8 cellular contexts compared by ENCODE assay signal in the genomic region with DNA sequence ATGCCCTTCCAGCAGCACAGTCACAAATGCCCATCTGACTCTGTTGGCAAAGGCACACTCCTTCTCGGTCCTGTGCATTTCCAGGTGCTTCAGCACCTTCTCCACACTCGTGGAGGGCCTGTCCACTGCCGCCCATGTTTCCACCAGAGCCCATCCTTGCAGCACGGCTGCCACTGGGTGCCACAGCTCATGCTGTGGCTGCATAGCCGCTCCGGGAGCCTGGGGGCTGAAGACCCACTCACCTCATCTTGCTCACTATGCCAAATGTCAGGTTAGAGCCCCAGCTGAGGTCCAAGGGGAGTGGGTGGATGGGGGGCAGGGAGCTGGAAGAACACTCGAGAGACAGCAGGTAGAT. TPM values are rescaled to one million over a fixed set of nuclear protein-coding genes. Genes with fewer than 3 reads are reported as not detected.
DNase-seq lines count a peak whose midpoint lies in the region; ATAC-seq and TF ChIP-seq lines count a peak whose summit lies in the region.

No MANE protein-coding gene starts in this region.

- no peak for TF ChIP-seq CTCF in H9 (conservative IDR thresholded peaks at IDR 0.05)
- TF ChIP-seq CTCF in WTC11 (IDR thresholded peaks at IDR 0.05): no peak
- TF ChIP-seq CTCF in gastroesophageal sphincter (IDR thresholded peaks at IDR 0.05): no peak

- WGBS in H9 (ENCODE audit: extremely low coverage, insufficient read length, low lambda C conversion rate): no CpG with 5 or more reads among the region's 7 CpGs
- WGBS in gastroesophageal sphincter (ENCODE audit: low coverage in 1 of 2), 2 donors: 40 to 86% methylated on average over 1 of the region's 7 CpGs

- H2AK5ac ChIP-seq in H9 (ENCODE audit: insufficient read length, low read length): no peak overlapping the region

- no peak overlapping the region for H3T11ph ChIP-seq in H9 (ENCODE audit: low read length)

- H3K14ac ChIP-seq in H9 (ENCODE audit: insufficient read depth, low read length): no peak overlapping the region; the same call in 1 of the 2 replicates

- H3K36me3 ChIP-seq in gastroesophageal sphincter (peaks cover 0 to 28% of the 10 kb centered on the region in 2 donors), skeletal muscle tissue (ENCODE audit: control insufficient read depth in 3 of 3, insufficient read depth in 3 of 3, low read length in 3 of 3) (peaks cover 0 to 8% (median 6%) of the 10 kb centered on the region in 3 donors)

- H3K79me2 ChIP-seq in H9 (ENCODE audit: insufficient read depth, low read length): no peaks in the 10 kb centered on the region

- H2AFZ ChIP-seq in H9 (ENCODE audit: low read length): no peak overlapping the region

- intact Hi-C loops in activated naive CD4-positive, alpha-beta T cell treated with anti-CD3 and anti-CD28 coated beads for 36 hours (cut with micrococcal nuclease): loop anchor here (1.0 to 2.0 kb wide), 4 partner anchors 87 to 534 kb away; no protein-coding TSS in a partner anchor

- H3K9ac ChIP-seq in H9 (ENCODE audit: extremely low read depth, insufficient read length, low read length) (no peak overlapping the region), skeletal muscle tissue (ENCODE audit: low read depth in 1 of 3, low read length in 3 of 3) (peak overlapping the region; percentile 80 to 94 (median 90))

- H3K36me3 Mint-ChIP-seq in H9 (ENCODE audit: insufficient read depth in 1 of 3, low read depth in 3 of 3): peaks cover 23 to 31% (median 28%) of the 10 kb centered on the region in 3 experiments
- peaks cover 14% of the 10 kb centered on the region for H3K36me3 Mint-ChIP-seq in WTC11
- peaks cover 2% of the 10 kb centered on the region for H3K36me3 Mint-ChIP-seq in activated naive CD4-positive, alpha-beta T cell treated with anti-CD3 and anti-CD28 coated beads for 36 hours (ENCODE audit: low read depth)

- H4K8ac ChIP-seq in H9 (replicated peaks; ENCODE audit: insufficient read length, low read depth, low read length): no peak overlapping the region

- peak overlapping the region; percentile 43 for H3K18ac ChIP-seq in H9 (ENCODE audit: insufficient read length, low read depth, low read length)

- H3K23me2 ChIP-seq in H9 (ENCODE audit: insufficient read length, low read depth, low read length, poor library complexity, severe bottlenecking): peaks cover 3% of the 10 kb centered on the region

- POLR2A ChIA-PET in WTC11 (lab: Charles Lee): interaction anchor here (0.7 to 2.9 kb wide), 6 partner anchors 16 to 90 kb away, joined by 3 to 35 read pairs (median 5); partner anchors contain the start of genes PGBD1, ZSCAN26 and ZSCAN31

- TF ChIP-seq POLR2A in gastroesophageal sphincter (IDR thresholded peaks at IDR 0.05): no peak

- CTCF ChIA-PET in WTC11 (lab: Charles Lee): interaction anchor here (0.6 to 2.8 kb wide), 47 partner anchors 10 to 460 kb away, joined by 3 to 47 read pairs (median 4); partner anchors contain the start of genes PGBD1, ZKSCAN4, ZKSCAN8 and ZSCAN16
- CTCF ChIA-PET in activated naive CD4-positive, alpha-beta T cell treated with anti-CD3 and anti-CD28 coated beads for 36 hours (lab: Charles Lee): interaction anchor here (0.6 to 2.9 kb wide), 16 partner anchors 9 to 1136 kb away, joined by 3 to 27 read pairs (median 4); partner anchors contain the start of genes ZKSCAN4, ZKSCAN8 and ZSCAN31

- H3K4me3 ChIP-seq in gastroesophageal sphincter (peak overlapping the region in 1 of 2 donors; percentile 57), skeletal muscle tissue (ENCODE audit: low read length in 3 of 3) (peak overlapping the region; percentile 80 to 98 (median 98))

- TF ChIP-seq EP300 in gastroesophageal sphincter (IDR thresholded peaks at IDR 0.05): no peak

- no peak overlapping the region for H2BK20ac ChIP-seq in H9 (ENCODE audit: low read depth, low read length, poor library complexity, severe bottlenecking)

- no peak for DNase-seq in H9
- no peak for DNase-seq in WTC11 (ENCODE audit: low spot score)
- no peak for DNase-seq in HCEC 1CT
- no peak for DNase-seq in DMS153 treated with DMSO at 0.1 percent for 48 hours (lab: John Stamatoyannopoulos, UW; ENCODE audit: unreplicated experiment)
- DNase-seq in activated naive CD4-positive, alpha-beta T cell treated with anti-CD3 and anti-CD28 coated beads for 36 hours: no peak
- no peak for DNase-seq in activated effector memory CD4-positive, alpha-beta T cell treated with Interleukin-2 at 50 U/mL for 16 hours

- peaks cover 2% of the 10 kb centered on the region for H4K20me1 ChIP-seq in H9 (ENCODE audit: control insufficient read depth, insufficient read depth, insufficient read length)

- peaks cover 2% of the 10 kb centered on the region; the same call in 1 of the 2 replicates for H3K4me1 ChIP-seq in H9 (ENCODE audit: insufficient read depth, low read length)
- H3K4me1 ChIP-seq in gastroesophageal sphincter: peaks cover 0 to 50% (median 6%) of the 10 kb centered on the region in 3 donors
- H3K4me1 ChIP-seq in skeletal muscle tissue (ENCODE audit: control insufficient read depth in 3 of 3, insufficient read depth in 3 of 3, low read length in 3 of 3): peaks cover 17 to 39% (median 32%) of the 10 kb centered on the region in 3 donors

- H3K27ac ChIP-seq in H9 (ENCODE audit: insufficient read length, low read depth, low read length): no peak overlapping the region
- H3K27ac ChIP-seq in gastroesophageal sphincter: peak overlapping the region in 3 of 4 donors; percentile 86 to 92 (median 88)
- peak overlapping the region; percentile 83 for H3K27ac ChIP-seq in skeletal muscle tissue (ENCODE audit: low read depth, low read length)

- H3K27me3 ChIP-seq in H9 (ENCODE audit: insufficient read depth, low read length) (no peaks in the 10 kb centered on the region), gastroesophageal sphincter (no peaks in the 10 kb centered on the region), skeletal muscle tissue (ENCODE audit: control insufficient read depth in 3 of 3, insufficient read depth in 3 of 3, low read length in 3 of 3) (no peaks in the 10 kb centered on the region)

- H3K9me3 ChIP-seq in H9 (ENCODE audit: control insufficient read depth, low read depth, low read length): no peaks in the 10 kb centered on the region
- no peaks in the 10 kb centered on the region for H3K9me3 ChIP-seq in gastroesophageal sphincter
- no peaks in the 10 kb centered on the region for H3K9me3 ChIP-seq in skeletal muscle tissue (ENCODE audit: control insufficient read depth in 3 of 3, low read length in 3 of 3)

- peak overlapping the region; percentile 11 for H4K91ac ChIP-seq in H9 (ENCODE audit: insufficient read length, low read depth, low read length)

- H2BK12ac ChIP-seq in H9 (ENCODE audit: insufficient read length, low read depth, low read length): no peak overlapping the region

- ATAC-seq in WTC11 (peak; percentile 10; the same call in 1 of the 2 replicates), gastroesophageal sphincter (no peak)

- H2BK120ac ChIP-seq in H9 (ENCODE audit: low read depth, low read length, poor library complexity, severe bottlenecking): no peak overlapping the region

- H3K56ac ChIP-seq in H9 (ENCODE audit: insufficient read length, low read depth, low read length): no peak overlapping the region

- no peaks in the 10 kb centered on the region for H3K79me1 ChIP-seq in H9 (ENCODE audit: insufficient read depth, low read depth, low read length, poor library complexity, severe bottlenecking)

- peak overlapping the region in 1 of 2 experiments; percentile 77; a peak in 1 of 5 replicates for H3K4me3 Mint-ChIP-seq in H9
- H3K4me3 Mint-ChIP-seq in WTC11: no peak overlapping the region; the same call in 1 of the 2 replicates
- H3K4me3 Mint-ChIP-seq in activated naive CD4-positive, alpha-beta T cell treated with anti-CD3 and anti-CD28 coated beads for 36 hours: no peak overlapping the region

- H4K5ac ChIP-seq in H9 (ENCODE audit: insufficient read length, low read depth, low read length): no peak overlapping the region

- peak overlapping the region in 2 of 3 experiments; percentile 74 to 90; a peak in 3 of 7 replicates for H3K27ac Mint-ChIP-seq in H9
- no peak overlapping the region; the same call in 1 of the 2 replicates for H3K27ac Mint-ChIP-seq in WTC11
- no peak overlapping the region for H3K27ac Mint-ChIP-seq in activated naive CD4-positive, alpha-beta T cell treated with anti-CD3 and anti-CD28 coated beads for 36 hours

- H3K27me3 Mint-ChIP-seq in H9 (ENCODE audit: low read depth): no peaks in the 10 kb centered on the region
- H3K27me3 Mint-ChIP-seq in WTC11 (ENCODE audit: low read depth): no peaks in the 10 kb centered on the region; the same call in 1 of the 2 replicates
- no peaks in the 10 kb centered on the region for H3K27me3 Mint-ChIP-seq in activated naive CD4-positive, alpha-beta T cell treated with anti-CD3 and anti-CD28 coated beads for 36 hours (ENCODE audit: low read depth)

- no peak overlapping the region for H3K4me2 ChIP-seq in H9 (ENCODE audit: insufficient read depth, insufficient read length, low read length)

- H2BK5ac ChIP-seq in H9 (ENCODE audit: insufficient read length, low read length): no peak overlapping the region

- peaks cover 7 to 8% of the 10 kb centered on the region in 2 experiments for H3K9me3 Mint-ChIP-seq in H9
- peaks cover 8% of the 10 kb centered on the region; the same call in 1 of the 2 replicates for H3K9me3 Mint-ChIP-seq in WTC11
- no peaks in the 10 kb centered on the region for H3K9me3 Mint-ChIP-seq in activated naive CD4-positive, alpha-beta T cell treated with anti-CD3 and anti-CD28 coated beads for 36 hours

- no peak overlapping the region for H2BK15ac ChIP-seq in H9 (ENCODE audit: low read depth, low read length)

- no peak overlapping the region for H3K23ac ChIP-seq in H9 (ENCODE audit: insufficient read length, low read depth, low read length)

- peaks cover 13 to 17% of the 10 kb centered on the region in 2 experiments for H3K4me1 Mint-ChIP-seq in H9
- H3K4me1 Mint-ChIP-seq in WTC11: peaks cover 20% of the 10 kb centered on the region
- H3K4me1 Mint-ChIP-seq in activated naive CD4-positive, alpha-beta T cell treated with anti-CD3 and anti-CD28 coated beads for 36 hours (ENCODE audit: low read depth): peaks cover 16% of the 10 kb centered on the region

- no peak overlapping the region for H3K4ac ChIP-seq in H9 (ENCODE audit: low read depth, low read length)

TF ChIP-seq in WTC11, 78 proteins besides CTCF, POLR2A, EP300 and RAD21 (continues in another document):
- TF ChIP-seq ZNF232 (CRISPR knock-in tag; IDR thresholded peaks at IDR 0.05): 0 out of 2 replicates have a peak, but pooled peaks have one; percentile 14

RNA-seq across cellular contexts. Expression of gene ZKSCAN3, which starts 6.9 kb away (rescaled TPM):
- total RNA-seq in H9 (2021): 7.3 and 8.7 TPM in 2 replicates
- 5.4 to 8.4 TPM (median 6.8 TPM) in 3 replicates for total RNA-seq in WTC11 (2021)
- 1 to 10 TPM; 4.4 to 9.8 (median 6.9) TPM for total RNA-seq in gastroesophageal sphincter
- total RNA-seq in skeletal muscle tissue: 6.3 TPM
- 1 to 10 TPM; 1.3 TPM for total RNA-seq in activated naive CD4-positive, alpha-beta T cell treated with anti-CD3 and anti-CD28 coated beads for 36 hours

RNA-seq across cellular contexts. Expression of gene ZSCAN31, which starts 20.7 kb away (rescaled TPM):
- total RNA-seq in H9 (2021): 3.6 and 7.1 TPM in 2 replicates
- 6.6 to 9.1 TPM (median 7.4 TPM) in 3 replicates for total RNA-seq in WTC11 (2021)
- total RNA-seq in gastroesophageal sphincter: 10 to 100 TPM; 14.9 to 32.0 (median 24.8) TPM
- total RNA-seq in skeletal muscle tissue: 12.5 TPM
- total RNA-seq in activated naive CD4-positive, alpha-beta T cell treated with anti-CD3 and anti-CD28 coated beads for 36 hours: under 1 TPM; 0.62 to 0.89 TPM

RNA-seq across cellular contexts. Expression of gene ZSCAN12, which starts 42.9 kb away (rescaled TPM):
- total RNA-seq in H9 (2021) (12.6 and 12.7 TPM in 2 replicates), WTC11 (2021) (7.8 to 8.5 TPM (median 8.3 TPM) in 3 replicates), gastroesophageal sphincter (1 to 10 TPM; 5.6 to 8.6 (median 6.0) TPM), skeletal muscle tissue (5.7 TPM)
- total RNA-seq in activated naive CD4-positive, alpha-beta T cell treated with anti-CD3 and anti-CD28 coated beads for 36 hours: 1 to 10 TPM; 4.4 to 4.7 TPM

Comparison
In these comparisons a context has a peak if more than half of its experiments do, and no peak if none do; other contexts are left out.
1. H3K27ac Mint-ChIP-seq: peak in H9 (2 of 3); none in WTC11 (single experiment) and activated naive CD4-positive, alpha-beta T cell treated with anti-CD3 and anti-CD28 coated beads for 36 hours (single experiment).